In the genomic region with DNA sequence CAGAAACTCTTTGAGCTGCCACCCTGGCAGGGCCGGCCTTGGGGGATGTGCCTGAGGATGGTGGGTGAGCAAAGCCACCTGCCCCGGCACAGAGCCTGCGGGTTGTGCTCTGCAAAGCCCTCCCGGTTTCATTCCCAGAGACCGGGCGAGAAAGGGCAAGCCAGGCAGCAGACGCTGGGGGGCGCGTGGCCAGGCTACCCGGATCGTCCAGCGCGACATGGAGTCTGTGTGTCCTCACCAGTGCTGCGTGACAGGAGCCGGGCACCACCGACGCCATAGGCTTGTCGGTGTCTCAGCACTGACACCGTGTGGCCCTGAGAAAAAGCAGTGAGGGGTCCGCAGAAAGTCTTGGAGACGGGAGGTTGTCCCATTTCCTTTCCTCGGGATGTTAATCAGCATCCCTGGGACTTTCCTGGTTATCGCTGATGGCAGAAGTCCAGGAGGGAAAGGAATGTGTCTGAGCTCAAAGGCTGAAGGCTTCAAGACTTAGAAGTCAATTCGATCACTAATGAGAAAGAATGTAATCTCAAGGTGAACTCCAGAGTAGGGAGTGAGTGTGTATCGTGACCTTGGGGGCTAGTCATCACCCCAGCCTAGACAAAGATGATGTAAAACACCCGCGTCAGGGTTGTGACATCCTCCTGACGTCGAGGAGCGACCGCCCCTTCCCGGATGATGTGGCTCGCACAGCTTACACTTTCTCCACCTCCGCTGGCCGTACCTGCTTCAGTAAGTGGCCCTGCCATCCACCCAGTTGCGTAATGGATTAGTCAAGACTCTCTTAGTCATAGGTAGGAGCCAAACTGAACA, we compare ENCODE assay signal across 1 cellular context.
TF ChIP-seq lines count a peak whose summit lies in the region.

No MANE protein-coding gene starts in this region.

TF ChIP-seq in HepG2, 621 proteins besides CTCF, POLR2A, EP300 and RAD21 (continued from another document and continues in another):
- TF ChIP-seq, protein P1, sequence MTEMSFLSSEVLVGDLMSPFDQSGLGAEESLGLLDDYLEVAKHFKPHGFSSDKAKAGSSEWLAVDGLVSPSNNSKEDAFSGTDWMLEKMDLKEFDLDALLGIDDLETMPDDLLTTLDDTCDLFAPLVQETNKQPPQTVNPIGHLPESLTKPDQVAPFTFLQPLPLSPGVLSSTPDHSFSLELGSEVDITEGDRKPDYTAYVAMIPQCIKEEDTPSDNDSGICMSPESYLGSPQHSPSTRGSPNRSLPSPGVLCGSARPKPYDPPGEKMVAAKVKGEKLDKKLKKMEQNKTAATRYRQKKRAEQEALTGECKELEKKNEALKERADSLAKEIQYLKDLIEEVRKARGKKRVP (CRISPR knock-in tag; IDR thresholded peaks at IDR 0.05) = peak in 1 of 2 experiments; percentile 6; a peak in 1 of 4 replicates
- TF ChIP-seq FOXJ3 (CRISPR knock-in tag; IDR thresholded peaks at IDR 0.05; ENCODE audit: borderline replicate concordance) (no peak), U2AF2 (IDR thresholded peaks at IDR 0.05; ENCODE audit: low read depth, low read length) (no peak), KDM3A (CRISPR knock-in tag; IDR thresholded peaks at IDR 0.05; ENCODE audit: low read depth) (0 out of 2 replicates have a peak, but pooled peaks have one; percentile 35), PBX3 (CRISPR knock-in tag; IDR thresholded peaks at IDR 0.05; ENCODE audit: borderline replicate concordance) (no peak), ZNF552 (CRISPR knock-in tag; IDR thresholded peaks at IDR 0.05; ENCODE audit: borderline replicate concordance) (no peak), FLYWCH1 (CRISPR knock-in tag; IDR thresholded peaks at IDR 0.05) (no peak), ZNF256 (CRISPR knock-in tag; conservative IDR thresholded peaks at IDR 0.05) (no peak), AHDC1 (CRISPR knock-in tag; IDR thresholded peaks at IDR 0.05; ENCODE audit: borderline replicate concordance) (no peak), ZNF83 (CRISPR knock-in tag; IDR thresholded peaks at IDR 0.05; ENCODE audit: borderline replicate concordance) (no peak), SPEN (CRISPR knock-in tag; IDR thresholded peaks at IDR 0.05; ENCODE audit: low read depth) (peak; percentile 72), ETV5 (CRISPR knock-in tag; IDR thresholded peaks at IDR 0.05; ENCODE audit: borderline replicate concordance) (no peak), AGO2 (optimal IDR thresholded peaks at IDR 0.05; ENCODE audit: low read depth, low read length) (no peak), SMYD3 (CRISPR knock-in tag; IDR thresholded peaks at IDR 0.05) (no peak), RXRA (CRISPR knock-in tag; IDR thresholded peaks at IDR 0.05) (peak; percentile 70), ZFP36 (IDR thresholded peaks at IDR 0.05; ENCODE audit: borderline replicate concordance, low read depth, low read length, partially characterized antibody) (no peak), YY1 (IDR thresholded peaks at IDR 0.05; ENCODE audit: insufficient read depth, insufficient replicate concordance, low read depth, low read length) (peak; percentile 77), ZFP90 (CRISPR knock-in tag; IDR thresholded peaks at IDR 0.05; ENCODE audit: borderline replicate concordance) (no peak), PAX8 (CRISPR knock-in tag; IDR thresholded peaks at IDR 0.05; ENCODE audit: borderline replicate concordance) (no peak), SMAD1 (CRISPR knock-in tag; IDR thresholded peaks at IDR 0.05; ENCODE audit: borderline replicate concordance, low read depth) (peak; percentile 79; the same call in 1 of the 2 replicates), ZFP62 (CRISPR knock-in tag; IDR thresholded peaks at IDR 0.05) (no peak), ZNF18 (CRISPR knock-in tag; IDR thresholded peaks at IDR 0.05; ENCODE audit: insufficient replicate concordance) (no peak), ZNF790 (CRISPR knock-in tag; IDR thresholded peaks at IDR 0.05; ENCODE audit: borderline replicate concordance) (no peak), MAX (IDR thresholded peaks at IDR 0.05) (peak; percentile 64), ZC3H13 (CRISPR knock-in tag; IDR thresholded peaks at IDR 0.05) (no peak), FIP1L1 (IDR thresholded peaks at IDR 0.05; ENCODE audit: borderline replicate concordance, insufficient read depth, low read depth, low read length) (no peak), ZNF614 (CRISPR knock-in tag; IDR thresholded peaks at IDR 0.05; ENCODE audit: borderline replicate concordance) (peak; percentile 49; the same call in 1 of the 2 replicates), ATF5 (CRISPR knock-in tag; IDR thresholded peaks at IDR 0.05; ENCODE audit: low read depth) (0 out of 2 replicates have a peak, but pooled peaks have one; percentile 37), ZNF761 (CRISPR knock-in tag; conservative IDR thresholded peaks at IDR 0.05) (peak; percentile 69; the same call in 1 of the 2 replicates)
- TF ChIP-seq, protein P2, sequence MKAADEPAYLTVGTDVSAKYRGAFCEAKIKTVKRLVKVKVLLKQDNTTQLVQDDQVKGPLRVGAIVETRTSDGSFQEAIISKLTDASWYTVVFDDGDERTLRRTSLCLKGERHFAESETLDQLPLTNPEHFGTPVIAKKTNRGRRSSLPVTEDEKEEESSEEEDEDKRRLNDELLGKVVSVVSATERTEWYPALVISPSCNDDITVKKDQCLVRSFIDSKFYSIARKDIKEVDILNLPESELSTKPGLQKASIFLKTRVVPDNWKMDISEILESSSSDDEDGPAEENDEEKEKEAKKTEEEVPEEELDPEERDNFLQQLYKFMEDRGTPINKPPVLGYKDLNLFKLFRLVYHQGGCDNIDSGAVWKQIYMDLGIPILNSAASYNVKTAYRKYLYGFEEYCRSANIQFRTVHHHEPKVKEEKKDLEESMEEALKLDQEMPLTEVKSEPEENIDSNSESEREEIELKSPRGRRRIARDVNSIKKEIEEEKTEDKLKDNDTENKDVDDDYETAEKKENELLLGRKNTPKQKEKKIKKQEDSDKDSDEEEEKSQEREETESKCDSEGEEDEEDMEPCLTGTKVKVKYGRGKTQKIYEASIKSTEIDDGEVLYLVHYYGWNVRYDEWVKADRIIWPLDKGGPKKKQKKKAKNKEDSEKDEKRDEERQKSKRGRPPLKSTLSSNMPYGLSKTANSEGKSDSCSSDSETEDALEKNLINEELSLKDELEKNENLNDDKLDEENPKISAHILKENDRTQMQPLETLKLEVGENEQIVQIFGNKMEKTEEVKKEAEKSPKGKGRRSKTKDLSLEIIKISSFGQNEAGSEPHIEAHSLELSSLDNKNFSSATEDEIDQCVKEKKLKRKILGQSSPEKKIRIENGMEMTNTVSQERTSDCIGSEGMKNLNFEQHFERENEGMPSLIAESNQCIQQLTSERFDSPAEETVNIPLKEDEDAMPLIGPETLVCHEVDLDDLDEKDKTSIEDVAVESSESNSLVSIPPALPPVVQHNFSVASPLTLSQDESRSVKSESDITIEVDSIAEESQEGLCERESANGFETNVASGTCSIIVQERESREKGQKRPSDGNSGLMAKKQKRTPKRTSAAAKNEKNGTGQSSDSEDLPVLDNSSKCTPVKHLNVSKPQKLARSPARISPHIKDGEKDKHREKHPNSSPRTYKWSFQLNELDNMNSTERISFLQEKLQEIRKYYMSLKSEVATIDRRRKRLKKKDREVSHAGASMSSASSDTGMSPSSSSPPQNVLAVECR (CRISPR knock-in tag; IDR thresholded peaks at IDR 0.05; ENCODE audit: borderline replicate concordance) = peak; percentile 44; the same call in 1 of the 2 replicates
- TF ChIP-seq, protein P3, sequence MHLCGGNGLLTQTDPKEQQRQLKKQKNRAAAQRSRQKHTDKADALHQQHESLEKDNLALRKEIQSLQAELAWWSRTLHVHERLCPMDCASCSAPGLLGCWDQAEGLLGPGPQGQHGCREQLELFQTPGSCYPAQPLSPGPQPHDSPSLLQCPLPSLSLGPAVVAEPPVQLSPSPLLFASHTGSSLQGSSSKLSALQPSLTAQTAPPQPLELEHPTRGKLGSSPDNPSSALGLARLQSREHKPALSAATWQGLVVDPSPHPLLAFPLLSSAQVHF (CRISPR knock-in tag; IDR thresholded peaks at IDR 0.05) = no peak
- TF ChIP-seq, protein P4, sequence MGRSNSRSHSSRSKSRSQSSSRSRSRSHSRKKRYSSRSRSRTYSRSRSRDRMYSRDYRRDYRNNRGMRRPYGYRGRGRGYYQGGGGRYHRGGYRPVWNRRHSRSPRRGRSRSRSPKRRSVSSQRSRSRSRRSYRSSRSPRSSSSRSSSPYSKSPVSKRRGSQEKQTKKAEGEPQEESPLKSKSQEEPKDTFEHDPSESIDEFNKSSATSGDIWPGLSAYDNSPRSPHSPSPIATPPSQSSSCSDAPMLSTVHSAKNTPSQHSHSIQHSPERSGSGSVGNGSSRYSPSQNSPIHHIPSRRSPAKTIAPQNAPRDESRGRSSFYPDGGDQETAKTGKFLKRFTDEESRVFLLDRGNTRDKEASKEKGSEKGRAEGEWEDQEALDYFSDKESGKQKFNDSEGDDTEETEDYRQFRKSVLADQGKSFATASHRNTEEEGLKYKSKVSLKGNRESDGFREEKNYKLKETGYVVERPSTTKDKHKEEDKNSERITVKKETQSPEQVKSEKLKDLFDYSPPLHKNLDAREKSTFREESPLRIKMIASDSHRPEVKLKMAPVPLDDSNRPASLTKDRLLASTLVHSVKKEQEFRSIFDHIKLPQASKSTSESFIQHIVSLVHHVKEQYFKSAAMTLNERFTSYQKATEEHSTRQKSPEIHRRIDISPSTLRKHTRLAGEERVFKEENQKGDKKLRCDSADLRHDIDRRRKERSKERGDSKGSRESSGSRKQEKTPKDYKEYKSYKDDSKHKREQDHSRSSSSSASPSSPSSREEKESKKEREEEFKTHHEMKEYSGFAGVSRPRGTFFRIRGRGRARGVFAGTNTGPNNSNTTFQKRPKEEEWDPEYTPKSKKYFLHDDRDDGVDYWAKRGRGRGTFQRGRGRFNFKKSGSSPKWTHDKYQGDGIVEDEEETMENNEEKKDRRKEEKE (IDR thresholded peaks at IDR 0.05) = no peak
- TF ChIP-seq, protein P5, sequence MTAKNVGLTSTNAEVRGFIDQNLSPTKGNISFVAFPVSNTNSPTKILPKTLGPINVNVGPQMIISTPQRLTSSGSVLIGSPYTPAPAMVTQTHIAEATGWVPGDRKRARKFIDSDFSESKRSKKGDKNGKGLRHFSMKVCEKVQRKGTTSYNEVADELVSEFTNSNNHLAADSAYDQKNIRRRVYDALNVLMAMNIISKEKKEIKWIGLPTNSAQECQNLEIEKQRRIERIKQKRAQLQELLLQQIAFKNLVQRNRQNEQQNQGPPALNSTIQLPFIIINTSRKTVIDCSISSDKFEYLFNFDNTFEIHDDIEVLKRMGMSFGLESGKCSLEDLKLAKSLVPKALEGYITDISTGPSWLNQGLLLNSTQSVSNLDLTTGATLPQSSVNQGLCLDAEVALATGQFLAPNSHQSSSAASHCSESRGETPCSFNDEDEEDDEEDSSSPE (CRISPR knock-in tag; IDR thresholded peaks at IDR 0.05) = peak; percentile 26; the same call in 1 of the 2 replicates
